ENCODE assay signal across 9 cellular contexts in the genomic region with DNA sequence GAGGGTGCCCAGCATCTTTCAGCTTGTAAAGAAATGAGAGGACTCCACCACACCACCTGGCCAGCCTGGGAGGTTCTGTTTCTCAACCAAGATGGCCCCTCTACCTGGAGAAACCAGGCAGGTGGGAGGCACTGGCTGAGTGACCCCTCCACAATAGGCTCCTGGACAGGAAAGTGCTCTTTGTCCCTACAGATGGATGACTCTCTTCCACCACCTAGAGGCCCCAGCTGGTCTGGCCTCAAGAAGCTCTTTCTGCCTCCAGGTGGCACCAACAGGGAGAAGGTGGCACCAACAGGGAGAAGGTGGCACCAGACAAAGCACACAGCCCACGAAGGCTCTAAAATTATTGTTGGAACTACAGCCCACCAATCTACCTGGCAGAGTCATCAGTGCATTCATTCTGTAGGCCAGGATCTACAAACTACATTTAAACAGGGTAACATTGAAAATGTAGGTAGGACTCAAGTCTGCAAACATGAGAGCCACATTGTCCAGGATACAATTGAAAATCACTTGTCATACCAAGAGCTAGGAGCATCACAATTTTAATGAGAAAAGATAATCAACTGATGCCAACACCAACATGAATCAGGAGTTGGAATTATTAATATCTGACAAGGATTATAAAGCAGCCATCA. TPM values are rescaled to one million over a fixed set of nuclear protein-coding genes. Genes with fewer than 3 reads are reported as not detected.
DNase-seq lines count a peak whose midpoint lies in the region; ATAC-seq, FAIRE-seq and TF ChIP-seq lines count a peak whose summit lies in the region.
"Had no signal": no experiment of that assay in that cellular context is flagged by ENCODE, and none has a peak within 500 bp of the region (broad histone marks: within the 10 kb centered on the region; RNA-seq: fewer than 3 reads in every experiment).

No MANE protein-coding gene starts in this region.

- H3K4me1 ChIP-seq in CD4-positive, alpha-beta memory T cell (ENCODE audit: insufficient read depth, low read length) = peaks cover 16% of the 10 kb centered on the region
- H3K4me1 ChIP-seq in PC-9 (replicated peaks; ENCODE audit: insufficient read depth) (no peaks in the 10 kb centered on the region), GM12878 (ENCODE audit: control insufficient read depth, insufficient read depth, low read length) (0 out of 2 replicates have a peak, but pooled peaks cover 3% of the 10 kb centered on the region)

- H3K4me2 ChIP-seq in PC-9 = no peak overlapping the region
- no peak overlapping the region for H3K4me2 ChIP-seq in GM12878 (ENCODE audit: control insufficient read depth, insufficient read depth)

- TF ChIP-seq CTCF in PC-9 (conservative IDR thresholded peaks at IDR 0.05) (peak; percentile 81), GM12878 (IDR thresholded peaks at IDR 0.05 in 2 of 3, conservative IDR thresholded peaks at IDR 0.05 in 1 of 3; ENCODE audit: control insufficient read depth in 2 of 3, extremely low read depth in 1 of 3, insufficient read depth in 1 of 3, low read depth in 3 of 3, low read length in 3 of 3) (peak; percentile 38 to 59 (median 49); a peak in 5 of 6 replicates)

- peak; percentile 58 for TF ChIP-seq RAD21 in GM12878 (IDR thresholded peaks at IDR 0.05; ENCODE audit: insufficient read depth, low read depth, low read length)

- no peak for TF ChIP-seq EP300 in GM12878 (IDR thresholded peaks at IDR 0.05; ENCODE audit: borderline replicate concordance in 1 of 2, control insufficient read depth in 1 of 2, low read depth in 2 of 2, low read length in 2 of 2)

- RAD21 ChIA-PET in GM12878 (lab: Charles Lee; ENCODE audit: unreplicated experiment) = interaction anchor here (0.8 to 1.2 kb wide), 7 partner anchors 11 to 217 kb away, joined by 3 to 4 read pairs (median 3); a partner anchor contains a TSS

- intact Hi-C loops in CD4-positive, alpha-beta memory T cell (cut with micrococcal nuclease) = loop anchor here (1.0 to 2.0 kb wide), 3 partner anchors 43 to 236 kb away; no protein-coding TSS in a partner anchor
- intact Hi-C loops in PC-9 (cut with micrococcal nuclease; ENCODE audit: unreplicated experiment) = loop anchor here (1.0 to 10.0 kb wide), 7 partner anchors 44 to 236 kb away; a partner anchor contains a TSS
- intact Hi-C loops in GM12878 (cut with micrococcal nuclease; ENCODE audit: unreplicated experiment) = loop anchor here (2.0 kb wide), 1 partner anchor 19 kb away; no protein-coding TSS in a partner anchor

- no peak for FAIRE-seq in H54 (lab: Jason Lieb, UNC)
- FAIRE-seq in GM12878 (lab: Jason Lieb, UNC) = no peak

- no peak overlapping the region for H3K9ac ChIP-seq in GM12878 (ENCODE audit: control insufficient read depth, insufficient read depth, low read length)

- H3F3A ChIP-seq in PC-9 (ENCODE audit: insufficient read depth, low read depth) = no peaks in the 10 kb centered on the region

- H3K79me2 ChIP-seq in PC-9 (ENCODE audit: low read depth) (no peaks in the 10 kb centered on the region), GM12878 (ENCODE audit: control insufficient read depth, insufficient read depth, low read length) (no peaks in the 10 kb centered on the region)

- H3K36me3 ChIP-seq in CD4-positive, alpha-beta memory T cell (ENCODE audit: insufficient read depth, low read length) = no peaks in the 10 kb centered on the region
- no peaks in the 10 kb centered on the region for H3K36me3 ChIP-seq in PC-9 (ENCODE audit: low read depth)
- no peaks in the 10 kb centered on the region for H3K36me3 ChIP-seq in GM12878 (ENCODE audit: control insufficient read depth in 2 of 2, insufficient read depth in 2 of 2, low read length in 1 of 2)

- H3K27me3 ChIP-seq in CD4-positive, alpha-beta memory T cell (ENCODE audit: insufficient read depth, low read length) = no peaks in the 10 kb centered on the region
- H3K27me3 ChIP-seq in PC-9 (ENCODE audit: insufficient read depth, low read depth) = no peaks in the 10 kb centered on the region
- no peaks in the 10 kb centered on the region for H3K27me3 ChIP-seq in GM12878 (replicated peaks in 1 of 2; ENCODE audit: control insufficient read depth in 2 of 2, insufficient read depth in 2 of 2, low read length in 1 of 2)

- TF ChIP-seq POLR2A in H54 (IDR thresholded peaks at IDR 0.05; ENCODE audit: low read depth, low read length) (no peak), GM12878 (IDR thresholded peaks at IDR 0.05; ENCODE audit: low read depth, low read length) (no peak)

- in situ Hi-C loops in GM12878 (cut with MboI) = no loop called here

- H4K20me1 ChIP-seq in PC-9 (ENCODE audit: insufficient read depth) = no peaks in the 10 kb centered on the region
- H4K20me1 ChIP-seq in GM12878 (ENCODE audit: control insufficient read depth, insufficient read depth) = no peaks in the 10 kb centered on the region

- peaks cover 0 to 19% (median 14%) of the 10 kb centered on the region in 8 donors for H3K9me3 Mint-ChIP-seq in CD4-positive, alpha-beta memory T cell

- H2AFZ ChIP-seq in PC-9 (no peak overlapping the region), GM12878 (ENCODE audit: control insufficient read depth, low read depth, low read length) (no peak overlapping the region)

- peaks cover 9 to 18% (median 10%) of the 10 kb centered on the region in 4 donors for H3K4me1 Mint-ChIP-seq in CD4-positive, alpha-beta memory T cell

- WGBS in GM12878 (ENCODE audit: insufficient coverage, insufficient replicate concordance, low lambda C conversion rate, missing lambda C conversion rate) = 7% methylated on average over 1 of the region's 1 CpG

- POLR2A ChIA-PET in CD4-positive, alpha-beta memory T cell (lab: Charles Lee; ENCODE audit: partially characterized antibody) = interaction anchor here (0.8 to 3.3 kb wide), 9 partner anchors 17 to 68 kb away, joined by 3 to 21 read pairs (median 3); a partner anchor contains a TSS
- POLR2A ChIA-PET in PC-9 (lab: Charles Lee; ENCODE audit: unreplicated experiment) (no interaction called here), GM12878 (lab: Charles Lee) (no interaction called here)

- H3K27me3 Mint-ChIP-seq in CD4-positive, alpha-beta memory T cell = no peaks in the 10 kb centered on the region

- DNase-seq in CD4-positive, alpha-beta memory T cell = peak in 3 of 5 donors; percentile 15 to 50 (median 24)
- DNase-seq in H54 (ENCODE audit: insufficient read length, low spot score) (peak; percentile 30), PC-9 (peak; percentile 47 to 59), GM12878 (ENCODE audit: low read depth, low spot score) (no peak), lung microvascular endothelial cell (ENCODE audit: low read depth in 2 of 2) (peak; percentile 65 to 81), anterior cingulate cortex (lab: John Stamatoyannopoulos, UW) (no peak), OCI-M2 (lab: John Stamatoyannopoulos, UW; ENCODE audit: unreplicated experiment) (no peak)

- BruUV-seq in PC-9 (replicated peaks; lab: Mats Ljungman, UMichigan) (no TSS peak), GM12878 (replicated peaks; lab: Mats Ljungman, UMichigan) (no TSS peak)

- H3K4me3 ChIP-seq in CD4-positive, alpha-beta memory T cell (ENCODE audit: low read length in 2 of 2) = no peak overlapping the region
- H3K4me3 ChIP-seq in PC-9 = no peak overlapping the region
- H3K4me3 ChIP-seq in GM12878 = no peak overlapping the region

- ATAC-seq in GM12878 (peak; percentile 62), HG03520 (IDR thresholded peaks at IDR 0.05; ENCODE audit: unreplicated experiment) (no peak)

- SMC1A ChIA-PET in GM12878 (lab: Charles Lee; ENCODE audit: uncharacterized antibody, unreplicated experiment) = interaction anchor here (0.8 to 4.7 kb wide), 8 partner anchors 9 to 60 kb away, joined by 3 to 19 read pairs (median 4); no protein-coding TSS in a partner anchor

- no peak overlapping the region for H3K27ac ChIP-seq in CD4-positive, alpha-beta memory T cell (ENCODE audit: low read depth, low read length)
- no peak overlapping the region for H3K27ac ChIP-seq in PC-9
- no peak overlapping the region for H3K27ac ChIP-seq in GM12878 (ENCODE audit: control insufficient read depth, insufficient read depth)

- CTCF ChIA-PET in CD4-positive, alpha-beta memory T cell (lab: Charles Lee; ENCODE audit: partially characterized antibody) = interaction anchor here (0.7 to 2.8 kb wide), 16 partner anchors 12 to 234 kb away, joined by 3 to 21 read pairs (median 4); a partner anchor contains a TSS
- CTCF ChIA-PET in PC-9 (lab: Charles Lee) = interaction anchor here (0.5 to 0.7 kb wide), 4 partner anchors 15 to 596 kb away, joined by 3 read pairs; no protein-coding TSS in a partner anchor
- CTCF ChIA-PET in GM12878 (lab: Yijun Ruan, JAX) = interaction anchor here (0.7 to 2.3 kb wide), 13 partner anchors 11 to 234 kb away, joined by 3 to 7 read pairs (median 4); no protein-coding TSS in a partner anchor

- H3K9me2 ChIP-seq in PC-9 (ENCODE audit: insufficient read depth) = no peaks in the 10 kb centered on the region

- peaks cover 0 to 15% of the 10 kb centered on the region in 2 donors for H3K36me3 Mint-ChIP-seq in CD4-positive, alpha-beta memory T cell

- peak overlapping the region in 1 of 8 donors; percentile 10 for H3K4me3 Mint-ChIP-seq in CD4-positive, alpha-beta memory T cell

- peaks cover 5 to 7% of the 10 kb centered on the region in 2 donors for H3K9me3 ChIP-seq in CD4-positive, alpha-beta memory T cell (ENCODE audit: control insufficient read depth in 1 of 2, low read length in 2 of 2)
- H3K9me3 ChIP-seq in PC-9 (ENCODE audit: insufficient read depth, low read depth) = no peaks in the 10 kb centered on the region
- H3K9me3 ChIP-seq in GM12878 (replicated peaks; ENCODE audit: control insufficient read depth, insufficient read depth, low read length) = peaks cover 6% of the 10 kb centered on the region; the same call in 2 of the 3 replicates

- H3K27ac Mint-ChIP-seq in CD4-positive, alpha-beta memory T cell = peak overlapping the region in 2 of 7 donors; percentile 3 to 70

RNA-seq across cellular contexts. Expression of a gene that starts 14.4 kb away (rescaled TPM):
- 1 to 10 TPM; 1.8 to 3.2 TPM for total RNA-seq in CD4-positive, alpha-beta memory T cell
- 1 to 10 TPM; 4.2 to 4.5 TPM for polyA plus RNA-seq in CD4-positive, alpha-beta memory T cell
- total RNA-seq in PC-9 (2021) = 4.3 and 8.6 TPM in 2 replicates
- 4.1 and 4.2 TPM in 2 replicates for total RNA-seq in GM12878 (2013; cell fraction: nucleolus; rRNA removed)
- total RNA-seq in GM12878 (2014; rRNA removed) = 0.65 and 1.4 TPM in 2 replicates
- 0.63 and 0.83 TPM in 2 replicates for total RNA-seq in GM12878 (2014; rRNA removed; fragmentation: Illumina TruSeq; extraction: Trizol)
- 0.90 and 1.2 TPM in 2 replicates for total RNA-seq in GM12878 (2021)
- 13.4 TPM for polyA plus RNA-seq in GM12878 (2011; ENCODE audit: low read depth)
- not detected in 2 replicates for polyA plus RNA-seq in GM12878 (2011; rRNA removed)
- polyA plus RNA-seq in GM12878 (2011; cell fraction: cytosol; rRNA removed) = 0.03 TPM in 1 of 2 replicates, not detected in the other
- 0.13 TPM in 1 of 2 replicates, not detected in the other for polyA plus RNA-seq in GM12878 (2011; cell fraction: nucleus; rRNA removed)
- 16.4 and 22.8 TPM in 2 replicates for polyA plus RNA-seq in GM12878 (2012)
- 0.17 and 0.51 TPM in 2 replicates for polyA plus RNA-seq in GM12878 (2014; fragmentation: Illumina TruSeq; extraction: Trizol)
- polyA plus RNA-seq in GM12878 (2014; fragmentation: Nextera tagmentation; extraction: Ambion mirVana) = 1 to 10 TPM in 1 of 2 experiments, under 1 TPM in 1; 0.82 to 1.5 TPM
- 0.51 and 1.3 TPM in 2 replicates for polyA plus RNA-seq in GM12878 (2014; rRNA removed)
- under 1 TPM; 0.56 to 0.59 TPM for polyA plus RNA-seq in GM12878 (2016; fragmentation: Nextera tagmentation; extraction: Ambion mirVana)
- 0.10 TPM in 1 of 2 replicates, not detected in the other for polyA minus RNA-seq in GM12878 (2011; rRNA and poly(A)+ RNA removed)
- polyA minus RNA-seq in GM12878 (2011; cell fraction: cytosol; rRNA and poly(A)+ RNA removed) = 1.6 TPM in 1 of 2 replicates, not detected in the other
- not detected in 2 replicates for polyA minus RNA-seq in GM12878 (2011; cell fraction: nucleus; rRNA and poly(A)+ RNA removed)
- total RNA-seq in lung microvascular endothelial cell = not detected in 2 replicates
- total RNA-seq: urinary bladder had no signal
- polyA plus RNA-seq: urinary bladder had no signal

RNA-seq across cellular contexts. Expression of a gene that starts 15.1 kb away (rescaled TPM):
- total RNA-seq in CD4-positive, alpha-beta memory T cell = not detected
- not detected for polyA plus RNA-seq in CD4-positive, alpha-beta memory T cell
- 2.2 and 5.7 TPM in 2 replicates for total RNA-seq in PC-9 (2021)
- total RNA-seq in GM12878 (2013; cell fraction: nucleolus; rRNA removed) = not detected in 2 replicates
- total RNA-seq in GM12878 (2014; rRNA removed) = not detected in 2 replicates
- total RNA-seq in GM12878 (2014; rRNA removed; fragmentation: Illumina TruSeq; extraction: Trizol) = not detected in 2 replicates
- 0.40 TPM in 1 of 2 replicates, not detected in the other for total RNA-seq in GM12878 (2021)
- not detected for polyA plus RNA-seq in GM12878 (2011; ENCODE audit: low read depth)
- not detected in 2 replicates for polyA plus RNA-seq in GM12878 (2011; rRNA removed)
- polyA plus RNA-seq in GM12878 (2011; cell fraction: cytosol; rRNA removed) = not detected in 2 replicates
- polyA plus RNA-seq in GM12878 (2011; cell fraction: nucleus; rRNA removed) = not detected in 2 replicates
- polyA plus RNA-seq in GM12878 (2012) = not detected in 2 replicates
- polyA plus RNA-seq in GM12878 (2014; fragmentation: Illumina TruSeq; extraction: Trizol) = not detected in 2 replicates
- polyA plus RNA-seq in GM12878 (2014; fragmentation: Nextera tagmentation; extraction: Ambion mirVana) = under 1 TPM in 1 of 2 experiments, not detected in 1; 0.13 TPM
- 0.24 TPM in 1 of 2 replicates, not detected in the other for polyA plus RNA-seq in GM12878 (2014; rRNA removed)
- not detected for polyA plus RNA-seq in GM12878 (2016; fragmentation: Nextera tagmentation; extraction: Ambion mirVana)
- polyA minus RNA-seq in GM12878 (2011; rRNA and poly(A)+ RNA removed) = not detected in 2 replicates
- polyA minus RNA-seq in GM12878 (2011; cell fraction: cytosol; rRNA and poly(A)+ RNA removed) = not detected in 2 replicates
- not detected in 2 replicates for polyA minus RNA-seq in GM12878 (2011; cell fraction: nucleus; rRNA and poly(A)+ RNA removed)
- total RNA-seq in lung microvascular endothelial cell = not detected in 2 replicates
- total RNA-seq: urinary bladder had no signal
- polyA plus RNA-seq: urinary bladder had no signal

RNA-seq across cellular contexts. Expression of a gene that starts 22.2 kb away (rescaled TPM):
- 10 to 100 TPM; 79.3 to 93.6 TPM for total RNA-seq in CD4-positive, alpha-beta memory T cell
- 10 to 100 TPM; 43.1 to 58.0 TPM for polyA plus RNA-seq in CD4-positive, alpha-beta memory T cell
- total RNA-seq in PC-9 (2021) (not detected in 2 replicates), GM12878 (2014; rRNA removed) (0.05 and 0.17 TPM in 2 replicates), GM12878 (2014; rRNA removed; fragmentation: Illumina TruSeq; extraction: Trizol) (0.05 and 0.13 TPM in 2 replicates), GM12878 (2021) (0.27 and 0.28 TPM in 2 replicates), lung microvascular endothelial cell (not detected in 2 replicates)
- 1.8 and 1.9 TPM in 2 replicates for total RNA-seq in GM12878 (2013; cell fraction: nucleolus; rRNA removed)
- polyA plus RNA-seq in GM12878 (2011; ENCODE audit: low read depth) = 0.16 TPM
- polyA plus RNA-seq in GM12878 (2011; rRNA removed) (0.16 and 0.33 TPM in 2 replicates), GM12878 (2014; fragmentation: Illumina TruSeq; extraction: Trizol) (0.17 and 0.21 TPM in 2 replicates), GM12878 (2014; fragmentation: Nextera tagmentation; extraction: Ambion mirVana) (under 1 TPM in 1 of 2 experiments, not detected in 1; 0.04 TPM), GM12878 (2014; rRNA removed) (0.20 and 0.23 TPM in 2 replicates), GM12878 (2016; fragmentation: Nextera tagmentation; extraction: Ambion mirVana) (under 1 TPM; 0.26 to 0.39 TPM)
- polyA plus RNA-seq in GM12878 (2011; cell fraction: cytosol; rRNA removed) = 0.36 and 0.57 TPM in 2 replicates
- polyA plus RNA-seq in GM12878 (2011; cell fraction: nucleus; rRNA removed) = 1.8 and 2.2 TPM in 2 replicates
- 0.26 and 0.59 TPM in 2 replicates for polyA plus RNA-seq in GM12878 (2012)
- polyA minus RNA-seq in GM12878 (2011; rRNA and poly(A)+ RNA removed) = 0.72 TPM in 1 of 2 replicates, not detected in the other
- 0.73 TPM in 1 of 2 replicates, not detected in the other for polyA minus RNA-seq in GM12878 (2011; cell fraction: cytosol; rRNA and poly(A)+ RNA removed)
- polyA minus RNA-seq in GM12878 (2011; cell fraction: nucleus; rRNA and poly(A)+ RNA removed) = 0.73 and 0.86 TPM in 2 replicates

RNA-seq across cellular contexts. Expression of a gene that starts 30.7 kb away (rescaled TPM):
- not detected for total RNA-seq in CD4-positive, alpha-beta memory T cell
- polyA plus RNA-seq in CD4-positive, alpha-beta memory T cell = not detected
- 0.52 TPM in 1 of 2 replicates, not detected in the other for total RNA-seq in PC-9 (2021)
- total RNA-seq in GM12878 (2013; cell fraction: nucleolus; rRNA removed) = not detected in 2 replicates
- total RNA-seq in GM12878 (2014; rRNA removed) = not detected in 2 replicates
- total RNA-seq in GM12878 (2014; rRNA removed; fragmentation: Illumina TruSeq; extraction: Trizol) = not detected in 2 replicates
- not detected in 2 replicates for total RNA-seq in GM12878 (2021)
- polyA plus RNA-seq in GM12878 (2011; ENCODE audit: low read depth) = not detected
- polyA plus RNA-seq in GM12878 (2011; rRNA removed) = 0.24 and 0.56 TPM in 2 replicates
- polyA plus RNA-seq in GM12878 (2011; cell fraction: cytosol; rRNA removed) = 0.37 and 0.45 TPM in 2 replicates
- 0.28 TPM in 1 of 2 replicates, not detected in the other for polyA plus RNA-seq in GM12878 (2011; cell fraction: nucleus; rRNA removed)
- not detected in 2 replicates for polyA plus RNA-seq in GM12878 (2012)
- polyA plus RNA-seq in GM12878 (2014; fragmentation: Illumina TruSeq; extraction: Trizol) = not detected in 2 replicates
- not detected for polyA plus RNA-seq in GM12878 (2014; fragmentation: Nextera tagmentation; extraction: Ambion mirVana)
- polyA plus RNA-seq in GM12878 (2014; rRNA removed) = not detected in 2 replicates
- not detected for polyA plus RNA-seq in GM12878 (2016; fragmentation: Nextera tagmentation; extraction: Ambion mirVana)
- polyA minus RNA-seq in GM12878 (2011; rRNA and poly(A)+ RNA removed) = not detected in 2 replicates
- polyA minus RNA-seq in GM12878 (2011; cell fraction: cytosol; rRNA and poly(A)+ RNA removed) = not detected in 2 replicates
- not detected in 2 replicates for polyA minus RNA-seq in GM12878 (2011; cell fraction: nucleus; rRNA and poly(A)+ RNA removed)
- total RNA-seq in lung microvascular endothelial cell = not detected in 2 replicates
- total RNA-seq: urinary bladder had no signal
- polyA plus RNA-seq: urinary bladder had no signal

Comparison
In these comparisons a context has a peak if more than half of its experiments do, and no peak if none do; other contexts are left out.
1. DNase-seq: peak in CD4-positive, alpha-beta memory T cell (3 of 5), H54 (single experiment), PC-9 (2 of 2) and lung microvascular endothelial cell (2 of 2); none in GM12878 (single experiment), anterior cingulate cortex (0 of 58) and OCI-M2 (single experiment).
2. RNA of a gene that starts 22.2 kb away (total RNA-seq): 79.3 to 93.6 TPM in CD4-positive, alpha-beta memory T cell; 0.05 to 1.9 TPM in GM12878, not detected in PC-9 and not detected in lung microvascular endothelial cell; every median in the first group is over 10 times any median in the second.